1 cellular context compared by ENCODE assay signal in the genomic region with DNA sequence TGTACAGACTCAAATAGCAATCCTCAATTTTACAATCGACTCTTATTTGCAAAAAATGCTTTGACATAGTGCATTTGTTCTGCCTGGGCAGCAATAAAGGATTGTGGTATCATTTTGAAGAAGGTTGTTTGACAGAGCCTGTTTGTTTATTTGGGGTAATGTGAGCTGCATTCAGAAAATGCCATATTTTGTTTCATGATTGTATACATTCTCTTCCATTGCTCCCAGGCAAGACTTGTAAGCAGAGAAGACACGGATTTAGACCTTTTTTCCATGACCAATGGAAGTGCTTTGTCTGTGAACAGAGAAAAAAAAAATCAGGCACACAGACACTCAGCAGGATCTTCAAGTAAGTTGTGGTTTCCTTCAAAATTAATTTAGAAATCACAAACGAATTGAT.
TF ChIP-seq lines count a peak whose summit lies in the region.

No MANE protein-coding gene starts in this region.

TF ChIP-seq in H1, 55 proteins besides CTCF, POLR2A, EP300 and RAD21:
- TF ChIP-seq, protein P1, sequence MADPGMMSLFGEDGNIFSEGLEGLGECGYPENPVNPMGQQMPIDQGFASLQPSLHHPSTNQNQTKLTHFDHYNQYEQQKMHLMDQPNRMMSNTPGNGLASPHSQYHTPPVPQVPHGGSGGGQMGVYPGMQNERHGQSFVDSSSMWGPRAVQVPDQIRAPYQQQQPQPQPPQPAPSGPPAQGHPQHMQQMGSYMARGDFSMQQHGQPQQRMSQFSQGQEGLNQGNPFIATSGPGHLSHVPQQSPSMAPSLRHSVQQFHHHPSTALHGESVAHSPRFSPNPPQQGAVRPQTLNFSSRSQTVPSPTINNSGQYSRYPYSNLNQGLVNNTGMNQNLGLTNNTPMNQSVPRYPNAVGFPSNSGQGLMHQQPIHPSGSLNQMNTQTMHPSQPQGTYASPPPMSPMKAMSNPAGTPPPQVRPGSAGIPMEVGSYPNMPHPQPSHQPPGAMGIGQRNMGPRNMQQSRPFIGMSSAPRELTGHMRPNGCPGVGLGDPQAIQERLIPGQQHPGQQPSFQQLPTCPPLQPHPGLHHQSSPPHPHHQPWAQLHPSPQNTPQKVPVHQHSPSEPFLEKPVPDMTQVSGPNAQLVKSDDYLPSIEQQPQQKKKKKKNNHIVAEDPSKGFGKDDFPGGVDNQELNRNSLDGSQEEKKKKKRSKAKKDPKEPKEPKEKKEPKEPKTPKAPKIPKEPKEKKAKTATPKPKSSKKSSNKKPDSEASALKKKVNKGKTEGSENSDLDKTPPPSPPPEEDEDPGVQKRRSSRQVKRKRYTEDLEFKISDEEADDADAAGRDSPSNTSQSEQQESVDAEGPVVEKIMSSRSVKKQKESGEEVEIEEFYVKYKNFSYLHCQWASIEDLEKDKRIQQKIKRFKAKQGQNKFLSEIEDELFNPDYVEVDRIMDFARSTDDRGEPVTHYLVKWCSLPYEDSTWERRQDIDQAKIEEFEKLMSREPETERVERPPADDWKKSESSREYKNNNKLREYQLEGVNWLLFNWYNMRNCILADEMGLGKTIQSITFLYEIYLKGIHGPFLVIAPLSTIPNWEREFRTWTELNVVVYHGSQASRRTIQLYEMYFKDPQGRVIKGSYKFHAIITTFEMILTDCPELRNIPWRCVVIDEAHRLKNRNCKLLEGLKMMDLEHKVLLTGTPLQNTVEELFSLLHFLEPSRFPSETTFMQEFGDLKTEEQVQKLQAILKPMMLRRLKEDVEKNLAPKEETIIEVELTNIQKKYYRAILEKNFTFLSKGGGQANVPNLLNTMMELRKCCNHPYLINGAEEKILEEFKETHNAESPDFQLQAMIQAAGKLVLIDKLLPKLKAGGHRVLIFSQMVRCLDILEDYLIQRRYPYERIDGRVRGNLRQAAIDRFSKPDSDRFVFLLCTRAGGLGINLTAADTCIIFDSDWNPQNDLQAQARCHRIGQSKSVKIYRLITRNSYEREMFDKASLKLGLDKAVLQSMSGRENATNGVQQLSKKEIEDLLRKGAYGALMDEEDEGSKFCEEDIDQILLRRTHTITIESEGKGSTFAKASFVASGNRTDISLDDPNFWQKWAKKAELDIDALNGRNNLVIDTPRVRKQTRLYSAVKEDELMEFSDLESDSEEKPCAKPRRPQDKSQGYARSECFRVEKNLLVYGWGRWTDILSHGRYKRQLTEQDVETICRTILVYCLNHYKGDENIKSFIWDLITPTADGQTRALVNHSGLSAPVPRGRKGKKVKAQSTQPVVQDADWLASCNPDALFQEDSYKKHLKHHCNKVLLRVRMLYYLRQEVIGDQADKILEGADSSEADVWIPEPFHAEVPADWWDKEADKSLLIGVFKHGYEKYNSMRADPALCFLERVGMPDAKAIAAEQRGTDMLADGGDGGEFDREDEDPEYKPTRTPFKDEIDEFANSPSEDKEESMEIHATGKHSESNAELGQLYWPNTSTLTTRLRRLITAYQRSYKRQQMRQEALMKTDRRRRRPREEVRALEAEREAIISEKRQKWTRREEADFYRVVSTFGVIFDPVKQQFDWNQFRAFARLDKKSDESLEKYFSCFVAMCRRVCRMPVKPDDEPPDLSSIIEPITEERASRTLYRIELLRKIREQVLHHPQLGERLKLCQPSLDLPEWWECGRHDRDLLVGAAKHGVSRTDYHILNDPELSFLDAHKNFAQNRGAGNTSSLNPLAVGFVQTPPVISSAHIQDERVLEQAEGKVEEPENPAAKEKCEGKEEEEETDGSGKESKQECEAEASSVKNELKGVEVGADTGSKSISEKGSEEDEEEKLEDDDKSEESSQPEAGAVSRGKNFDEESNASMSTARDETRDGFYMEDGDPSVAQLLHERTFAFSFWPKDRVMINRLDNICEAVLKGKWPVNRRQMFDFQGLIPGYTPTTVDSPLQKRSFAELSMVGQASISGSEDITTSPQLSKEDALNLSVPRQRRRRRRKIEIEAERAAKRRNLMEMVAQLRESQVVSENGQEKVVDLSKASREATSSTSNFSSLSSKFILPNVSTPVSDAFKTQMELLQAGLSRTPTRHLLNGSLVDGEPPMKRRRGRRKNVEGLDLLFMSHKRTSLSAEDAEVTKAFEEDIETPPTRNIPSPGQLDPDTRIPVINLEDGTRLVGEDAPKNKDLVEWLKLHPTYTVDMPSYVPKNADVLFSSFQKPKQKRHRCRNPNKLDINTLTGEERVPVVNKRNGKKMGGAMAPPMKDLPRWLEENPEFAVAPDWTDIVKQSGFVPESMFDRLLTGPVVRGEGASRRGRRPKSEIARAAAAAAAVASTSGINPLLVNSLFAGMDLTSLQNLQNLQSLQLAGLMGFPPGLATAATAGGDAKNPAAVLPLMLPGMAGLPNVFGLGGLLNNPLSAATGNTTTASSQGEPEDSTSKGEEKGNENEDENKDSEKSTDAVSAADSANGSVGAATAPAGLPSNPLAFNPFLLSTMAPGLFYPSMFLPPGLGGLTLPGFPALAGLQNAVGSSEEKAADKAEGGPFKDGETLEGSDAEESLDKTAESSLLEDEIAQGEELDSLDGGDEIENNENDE (IDR thresholded peaks at IDR 0.05; ENCODE audit: insufficient replicate concordance, low read length): no peak
- TF ChIP-seq CTBP2 (IDR thresholded peaks at IDR 0.05; ENCODE audit: borderline replicate concordance, insufficient read depth, insufficient read length, low read length): no peak
